Comparison of ENCODE assay signal across 17 cellular contexts in genomic region chr20:8388146-8388545, GRCh38.
A peak's percentile ranks its signal among the peaks of the same experiment; 100 is the strongest.
DNase-seq lines count a peak whose midpoint lies in the region; ATAC-seq and TF ChIP-seq lines count a peak whose summit lies in the region.
"Had no signal": no experiment of that assay in that cellular context is flagged by ENCODE, and none has a peak within 500 bp of the region (broad histone marks: within the 10 kb centered on the region; RNA-seq: fewer than 3 reads in every experiment).

No MANE protein-coding gene starts in this region.

- BruUV-seq in OCI-LY7 (replicated peaks; lab: Mats Ljungman, UMichigan), result no TSS peak

- intact Hi-C loops in OCI-LY7 (cut with micrococcal nuclease; ENCODE audit: unreplicated experiment) (loop anchor here (2.0 kb wide), 1 partner anchor 255 kb away; the partner anchor contains the start of gene PLCB1), Right ventricle myocardium superior (cut with DNase I) (loop anchor here (5.0 kb wide), 1 partner anchor 341 kb away; no protein-coding TSS in a partner anchor)
- intact Hi-C loops in activated T-helper 1 cell treated with anti-CD3 and anti-CD28 coated beads, Interleukin-12 subunit alpha, Interleukin-12 subunit beta, Interleukin-2, Interleukin-4 antibody, amounts not matched to agents 30 ng/mL and 10 ng/mL and 1 ng/mL, durations not matched to agents 14 hours and 24 hours and 36 hours (cut with micrococcal nuclease), result loop anchor here (5.0 kb wide), 1 partner anchor 176 kb away; no protein-coding TSS in a partner anchor

- H3K4me2 ChIP-seq in OCI-LY7 (ENCODE audit: low read length) (peak overlapping the region; percentile 20; the same call in 1 of the 2 replicates), neural cell (ENCODE audit: low read length) (peak overlapping the region; percentile 46)

- H3K4me1 ChIP-seq in OCI-LY7 (ENCODE audit: insufficient read depth, low read length, poor library complexity, severe bottlenecking) (peaks cover 76% of the 10 kb centered on the region), endodermal cell (ENCODE audit: control insufficient read depth, insufficient read depth, low read length) (peaks cover 5% of the 10 kb centered on the region)
- H3K4me1 ChIP-seq: upper lobe of right lung had no signal

- no peak for TF ChIP-seq EP300 in neural cell (conservative IDR thresholded peaks at IDR 0.05; ENCODE audit: poor library complexity, severe bottlenecking)

- H4K20me1 ChIP-seq in OCI-LY7 (ENCODE audit: insufficient read depth, low read length) (no peaks in the 10 kb centered on the region), neural cell (ENCODE audit: insufficient read depth) (no peaks in the 10 kb centered on the region)

- DNase-seq in BJ (ENCODE audit: low read depth) (peak; percentile 58), OCI-LY7 (ENCODE audit: low spot score) (no peak), endodermal cell (no peak), Right ventricle myocardium superior (no peak), middle frontal gyrus (ENCODE audit: extremely low spot score, low spot score) (no peak)
- DNase-seq in activated T-helper 1 cell treated with anti-CD3 and anti-CD28 coated beads, Interleukin-12 subunit alpha, Interleukin-12 subunit beta, Interleukin-2, Interleukin-4 antibody, amounts not matched to agents 30 ng/mL and 10 ng/mL and 1 ng/mL, durations not matched to agents 14 hours and 24 hours and 36 hours (ENCODE audit: low spot score), result no peak
- DNase-seq: activated CD4-positive, alpha-beta T cell treated with anti-CD3 and anti-CD28 coated beads for 1 hour; activated CD8-positive, alpha-beta memory T cell treated with anti-CD3 and anti-CD28 coated beads, Interleukin-2, amount 50 U/mL, for 48 hours; activated naive CD8-positive, alpha-beta T cell treated with anti-CD3 and anti-CD28 coated beads, Interleukin-2, amount 10 ng/mL, durations not matched to agents 7 days and 5 days; dorsolateral prefrontal cortex; NCI-H1105 treated with DMSO at 0.1 percent for 48 hours; psoas muscle; upper lobe of right lung had no signal

- H3K9me3 Mint-ChIP-seq in endodermal cell, result peaks cover 1% of the 10 kb centered on the region
- no peaks in the 10 kb centered on the region for H3K9me3 Mint-ChIP-seq in activated T-helper 1 cell treated with anti-CD3 and anti-CD28 coated beads, Interleukin-12 subunit alpha, Interleukin-12 subunit beta, Interleukin-2, Interleukin-4 antibody, amounts not matched to agents 30 ng/mL and 10 ng/mL and 1 ng/mL, durations not matched to agents 14 hours and 24 hours and 36 hours
- H3K9me3 Mint-ChIP-seq: activated naive CD8-positive, alpha-beta T cell treated with anti-CD3 and anti-CD28 coated beads, Interleukin-2, amount 10 ng/mL, durations not matched to agents 7 days and 5 days had no signal

- H2AFZ ChIP-seq in OCI-LY7 (ENCODE audit: low read length), result peak overlapping the region; percentile 34; the same call in 1 of the 2 replicates
- H2AFZ ChIP-seq in neural cell (ENCODE audit: low read depth, low read length), result no peak overlapping the region

- H3K27ac ChIP-seq in OCI-LY7 (ENCODE audit: low read depth, low read length, poor library complexity, severe bottlenecking) (no peak overlapping the region), endodermal cell (ENCODE audit: low read depth, low read length) (peak overlapping the region; percentile 8), neural cell (ENCODE audit: low read length) (peak overlapping the region; percentile 50)
- H3K27ac ChIP-seq: psoas muscle, upper lobe of right lung had no signal

- H3K27ac Mint-ChIP-seq in endodermal cell, result no peak overlapping the region
- H3K27ac Mint-ChIP-seq in activated T-helper 1 cell treated with anti-CD3 and anti-CD28 coated beads, Interleukin-12 subunit alpha, Interleukin-12 subunit beta, Interleukin-2, Interleukin-4 antibody, amounts not matched to agents 30 ng/mL and 10 ng/mL and 1 ng/mL, durations not matched to agents 14 hours and 24 hours and 36 hours, result no peak overlapping the region
- H3K27ac Mint-ChIP-seq: activated naive CD8-positive, alpha-beta T cell treated with anti-CD3 and anti-CD28 coated beads, Interleukin-2, amount 10 ng/mL, durations not matched to agents 7 days and 5 days had no signal

- ATAC-seq in HG03175 (IDR thresholded peaks at IDR 0.05; ENCODE audit: unreplicated experiment), result no peak
- no peak for ATAC-seq in Right ventricle myocardium superior (ENCODE audit: poor library complexity)
- ATAC-seq: HepG2, Panc1, psoas muscle, upper lobe of right lung had no signal

- no peaks in the 10 kb centered on the region for H3K27me3 Mint-ChIP-seq in endodermal cell (ENCODE audit: insufficient read depth)
- peaks cover 1% of the 10 kb centered on the region for H3K27me3 Mint-ChIP-seq in activated T-helper 1 cell treated with anti-CD3 and anti-CD28 coated beads, Interleukin-12 subunit alpha, Interleukin-12 subunit beta, Interleukin-2, Interleukin-4 antibody, amounts not matched to agents 30 ng/mL and 10 ng/mL and 1 ng/mL, durations not matched to agents 14 hours and 24 hours and 36 hours (ENCODE audit: insufficient read depth)
- H3K27me3 Mint-ChIP-seq: activated naive CD8-positive, alpha-beta T cell treated with anti-CD3 and anti-CD28 coated beads, Interleukin-2, amount 10 ng/mL, durations not matched to agents 7 days and 5 days had no signal

- no peaks in the 10 kb centered on the region for H3F3A ChIP-seq in neural cell (ENCODE audit: insufficient read depth, low read length, poor library complexity, severe bottlenecking)

- POLR2A ChIA-PET in BJ (lab: Charles Lee), result interaction anchor here (0.6 kb wide), 1 partner anchor 261 kb away, joined by 3 read pairs; no protein-coding TSS in a partner anchor
- POLR2A ChIA-PET in OCI-LY7 (lab: Charles Lee), result interaction anchor here (0.6 to 1.5 kb wide), 10 partner anchors 9 to 358 kb away, joined by 3 to 6 read pairs (median 3); no protein-coding TSS in a partner anchor

- H3K4me3 ChIP-seq in BJ (ENCODE audit: low read depth, low read length) (no peak overlapping the region), OCI-LY7 (ENCODE audit: low read depth, low read length, poor library complexity, severe bottlenecking) (no peak overlapping the region), endodermal cell (ENCODE audit: low read length) (no peak overlapping the region), neural cell (ENCODE audit: low read length) (peak overlapping the region; percentile 32)
- H3K4me3 ChIP-seq: dorsolateral prefrontal cortex, psoas muscle, upper lobe of right lung had no signal

- TF ChIP-seq RAD21 in neural cell (conservative IDR thresholded peaks at IDR 0.05), result no peak

- no peak for TF ChIP-seq CTCF in BJ (IDR thresholded peaks at IDR 0.05; ENCODE audit: insufficient read depth, low read depth, low read length)
- TF ChIP-seq CTCF in OCI-LY7 (conservative IDR thresholded peaks at IDR 0.05; ENCODE audit: low read length), result no peak
- TF ChIP-seq CTCF in endodermal cell (conservative IDR thresholded peaks at IDR 0.05), result no peak
- no peak for TF ChIP-seq CTCF in neural cell (IDR thresholded peaks at IDR 0.05; ENCODE audit: poor library complexity, severe bottlenecking)

- peaks cover 28% of the 10 kb centered on the region for H3K4me1 Mint-ChIP-seq in endodermal cell
- no peaks in the 10 kb centered on the region for H3K4me1 Mint-ChIP-seq in activated T-helper 1 cell treated with anti-CD3 and anti-CD28 coated beads, Interleukin-12 subunit alpha, Interleukin-12 subunit beta, Interleukin-2, Interleukin-4 antibody, amounts not matched to agents 30 ng/mL and 10 ng/mL and 1 ng/mL, durations not matched to agents 14 hours and 24 hours and 36 hours (ENCODE audit: low read depth)
- H3K4me1 Mint-ChIP-seq: activated naive CD8-positive, alpha-beta T cell treated with anti-CD3 and anti-CD28 coated beads, Interleukin-2, amount 10 ng/mL, durations not matched to agents 7 days and 5 days had no signal

- H3K9ac ChIP-seq in endodermal cell (ENCODE audit: extremely low read depth, low read length, poor library complexity, severe bottlenecking) (no peak overlapping the region), neural cell (ENCODE audit: low read length) (no peak overlapping the region)

- H3K9me3 ChIP-seq in OCI-LY7 (ENCODE audit: low read length) (0 out of 2 replicates have a peak, but pooled peaks cover 6% of the 10 kb centered on the region), endodermal cell (ENCODE audit: control insufficient read depth, low read length) (no peaks in the 10 kb centered on the region), neural cell (ENCODE audit: low read length) (no peaks in the 10 kb centered on the region)
- H3K9me3 ChIP-seq: psoas muscle, upper lobe of right lung had no signal

- H3K27me3 ChIP-seq in BJ (ENCODE audit: control insufficient read depth, insufficient read depth, low read length), result no peaks in the 10 kb centered on the region
- no peaks in the 10 kb centered on the region for H3K27me3 ChIP-seq in endodermal cell (ENCODE audit: control insufficient read depth, insufficient read depth, low read length, poor library complexity, severe bottlenecking)
- H3K27me3 ChIP-seq in neural cell (ENCODE audit: insufficient read depth, low read depth, low read length), result no peaks in the 10 kb centered on the region
- H3K27me3 ChIP-seq: dorsolateral prefrontal cortex, upper lobe of right lung had no signal

- H3K79me2 ChIP-seq in OCI-LY7 (ENCODE audit: insufficient read depth, low read depth, low read length), result no peaks in the 10 kb centered on the region
- no peaks in the 10 kb centered on the region for H3K79me2 ChIP-seq in neural cell (replicated peaks; ENCODE audit: insufficient read depth, low read length)

- H3K9me2 ChIP-seq in OCI-LY7 (ENCODE audit: insufficient read depth, low read length) (no peaks in the 10 kb centered on the region), neural cell (ENCODE audit: insufficient read depth, low read length) (no peaks in the 10 kb centered on the region)

- H3K36me3 Mint-ChIP-seq in endodermal cell (ENCODE audit: low read depth), result no peaks in the 10 kb centered on the region
- no peaks in the 10 kb centered on the region for H3K36me3 Mint-ChIP-seq in activated T-helper 1 cell treated with anti-CD3 and anti-CD28 coated beads, Interleukin-12 subunit alpha, Interleukin-12 subunit beta, Interleukin-2, Interleukin-4 antibody, amounts not matched to agents 30 ng/mL and 10 ng/mL and 1 ng/mL, durations not matched to agents 14 hours and 24 hours and 36 hours (ENCODE audit: low read depth)
- H3K36me3 Mint-ChIP-seq: activated naive CD8-positive, alpha-beta T cell treated with anti-CD3 and anti-CD28 coated beads, Interleukin-2, amount 10 ng/mL, durations not matched to agents 7 days and 5 days had no signal

- H3K36me3 ChIP-seq in BJ (ENCODE audit: control insufficient read depth, insufficient read depth, low read length) (no peaks in the 10 kb centered on the region), OCI-LY7 (ENCODE audit: insufficient read depth, low read length) (no peaks in the 10 kb centered on the region), endodermal cell (ENCODE audit: control insufficient read depth, insufficient read depth, low read length) (no peaks in the 10 kb centered on the region), neural cell (ENCODE audit: insufficient read depth, low read length) (no peaks in the 10 kb centered on the region)
- H3K36me3 ChIP-seq: upper lobe of right lung had no signal

- CTCF ChIA-PET in BJ (lab: Yijun Ruan, JAX), result interaction anchor here (0.6 to 4.2 kb wide), 8 partner anchors 13 to 452 kb away, joined by 3 to 36 read pairs (median 7); partner anchors contain the start of gene PLCB1
- CTCF ChIA-PET in OCI-LY7 (lab: Charles Lee; ENCODE audit: unreplicated experiment), result interaction anchor here (0.7 kb wide), 1 partner anchor 13 kb away, joined by 3 read pairs; no protein-coding TSS in a partner anchor

- no peak overlapping the region for H3K4me3 Mint-ChIP-seq in endodermal cell
- H3K4me3 Mint-ChIP-seq in activated T-helper 1 cell treated with anti-CD3 and anti-CD28 coated beads, Interleukin-12 subunit alpha, Interleukin-12 subunit beta, Interleukin-2, Interleukin-4 antibody, amounts not matched to agents 30 ng/mL and 10 ng/mL and 1 ng/mL, durations not matched to agents 14 hours and 24 hours and 36 hours, result no peak overlapping the region
- H3K4me3 Mint-ChIP-seq: activated naive CD8-positive, alpha-beta T cell treated with anti-CD3 and anti-CD28 coated beads, Interleukin-2, amount 10 ng/mL, durations not matched to agents 7 days and 5 days had no signal

- WGBS in endodermal cell (ENCODE audit: insufficient coverage in 1 of 2, insufficient read length in 1 of 2), 2 experiments, result 80 to 97% methylated on average over 2 of the region's 2 CpGs
